ENCODE assay signal across 16 cellular contexts in the genomic region with DNA sequence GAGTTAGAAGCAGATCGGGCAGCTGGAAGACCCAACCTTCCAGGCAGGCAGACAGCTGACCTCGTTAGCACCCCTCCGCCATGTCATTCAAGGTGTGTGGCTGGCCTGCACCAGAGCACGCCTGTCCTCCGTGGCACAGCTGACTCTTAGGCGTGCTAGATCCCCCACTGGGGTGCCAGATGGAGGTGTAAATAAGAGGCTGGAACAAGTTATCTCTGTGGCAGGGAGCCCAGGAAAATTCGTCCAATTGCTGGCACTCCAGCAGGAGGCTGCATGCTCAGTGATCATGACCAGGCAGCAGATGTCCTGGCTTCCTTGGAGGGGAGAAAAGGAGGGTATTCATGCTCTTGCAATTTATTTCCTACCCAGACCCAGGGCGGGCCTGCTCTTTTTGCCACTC. TPM values are rescaled to one million over a fixed set of nuclear protein-coding genes. Genes with fewer than 3 reads are reported as not detected.
DNase-seq lines count a peak whose midpoint lies in the region; ATAC-seq and TF ChIP-seq lines count a peak whose summit lies in the region.
"Had no signal": no experiment of that assay in that cellular context is flagged by ENCODE, and none has a peak within 500 bp of the region (broad histone marks: within the 10 kb centered on the region; RNA-seq: fewer than 3 reads in every experiment).

No MANE protein-coding gene starts in this region.

- no peak overlapping the region for H3K27ac ChIP-seq in lower lobe of right lung
- H3K27ac ChIP-seq: ovary had no signal

- TF ChIP-seq CTCF in lower lobe of right lung (IDR thresholded peaks at IDR 0.05): no peak

- peaks cover under 1% of the 10 kb centered on the region for H3K4me1 ChIP-seq in lower lobe of right lung

- ATAC-seq in GM21825 (IDR thresholded peaks at IDR 0.05; ENCODE audit: unreplicated experiment) (no peak), lower lobe of right lung (no peak)
- ATAC-seq: activated naive CD8-positive, alpha-beta T cell treated with anti-CD3 and anti-CD28 coated beads, Interleukin-2, amount 50 U/mL, for 24 hours; activated T-cell treated with anti-CD3 and anti-CD28 coated beads, Interleukin-2, amount 50 U/mL, for 4 hours; esophagus mucosa had no signal

- no peak overlapping the region for H3K4me3 ChIP-seq in H7 (ENCODE audit: insufficient read depth, low read depth, low read length)
- H3K4me3 ChIP-seq in lower lobe of right lung: no peak overlapping the region
- H3K4me3 ChIP-seq: ovary had no signal

- H3K36me3 ChIP-seq in H7 (replicated peaks; ENCODE audit: control insufficient read depth, insufficient read depth, low read length): no peaks in the 10 kb centered on the region
- H3K36me3 ChIP-seq in lower lobe of right lung: no peaks in the 10 kb centered on the region
- H3K36me3 ChIP-seq: ovary had no signal

- no peaks in the 10 kb centered on the region for H3K9me3 ChIP-seq in lower lobe of right lung
- H3K9me3 ChIP-seq: ovary had no signal

- DNase-seq in H7 (peak; percentile 9), NCI-H345 treated with DMSO at 0.1 percent for 48 hours (lab: John Stamatoyannopoulos, UW; ENCODE audit: unreplicated experiment) (peak; percentile 38), globus pallidus (ENCODE audit: low spot score) (peak; percentile 45), mucosa of gallbladder (ENCODE audit: low spot score) (peak; percentile 92), RPMI8226 (no peak), DMS53 treated with DMSO at 0.1 percent for 48 hours (lab: John Stamatoyannopoulos, UW; ENCODE audit: unreplicated experiment) (no peak), lower lobe of right lung (no peak)
- DNase-seq: activated naive CD8-positive, alpha-beta T cell treated with anti-CD3 and anti-CD28 coated beads, Interleukin-2, amount 50 U/mL, for 24 hours; activated T-cell treated with anti-CD3 and anti-CD28 coated beads, Interleukin-2, amount 50 U/mL, for 4 hours; DMS79; NCI-H187 treated with DMSO at 0.1 percent for 48 hours had no signal

- no peaks in the 10 kb centered on the region for H3K27me3 ChIP-seq in H7 (ENCODE audit: control insufficient read depth, insufficient read depth, low read length)
- no peaks in the 10 kb centered on the region for H3K27me3 ChIP-seq in lower lobe of right lung (ENCODE audit: low read depth)
- H3K27me3 ChIP-seq: ovary had no signal

- intact Hi-C loops in lower lobe of right lung (cut with DNase I): no loop called here

RNA-seq across cellular contexts. Expression of a gene that starts 7.8 kb away (rescaled TPM):
- total RNA-seq in H7 (2014; rRNA removed; shearing (Covaris generic)): not detected in 2 replicates
- 265 TPM for total RNA-seq in mucosa of gallbladder
- 0.38 TPM for total RNA-seq in lower lobe of right lung
- total RNA-seq: RPMI7951 had no signal

RNA-seq across cellular contexts. Expression of a gene that starts 44.7 kb away (rescaled TPM):
- 9.9 and 13.2 TPM in 2 replicates for total RNA-seq in H7 (2014; rRNA removed; shearing (Covaris generic))
- 61.4 TPM for total RNA-seq in mucosa of gallbladder
- 20.7 TPM for total RNA-seq in lower lobe of right lung

RNA-seq across cellular contexts. Expression of a gene that starts 44.9 kb away (rescaled TPM):
- 23.0 and 23.3 TPM in 2 replicates for total RNA-seq in H7 (2014; rRNA removed; shearing (Covaris generic))
- 12.1 TPM for total RNA-seq in mucosa of gallbladder
- 10.9 TPM for total RNA-seq in lower lobe of right lung

RNA-seq across cellular contexts. Expression of a gene that starts 58.6 kb away (rescaled TPM):
- 0.10 TPM in 1 of 2 replicates, not detected in the other for total RNA-seq in H7 (2014; rRNA removed; shearing (Covaris generic))
- total RNA-seq in mucosa of gallbladder (117 TPM), lower lobe of right lung (not detected)
- total RNA-seq: mesenteric fat pad, RPMI7951 had no signal

Comparison
In these comparisons a context has a peak if more than half of its experiments do, and no peak if none do; other contexts are left out.
1. DNase-seq: peak in H7 (single experiment), NCI-H345 treated with DMSO at 0.1 percent for 48 hours (single experiment), globus pallidus (single experiment) and mucosa of gallbladder (single experiment); none in RPMI8226 (single experiment), DMS53 treated with DMSO at 0.1 percent for 48 hours (single experiment) and lower lobe of right lung (single experiment).
2. RNA of a gene that starts 7.8 kb away (total RNA-seq): 265 TPM in mucosa of gallbladder (single experiment); 0.38 TPM in lower lobe of right lung (single experiment) and not detected in H7; every median in the first group is over 100 times any median in the second.